1 cellular context compared by ENCODE assay signal in the genomic region with DNA sequence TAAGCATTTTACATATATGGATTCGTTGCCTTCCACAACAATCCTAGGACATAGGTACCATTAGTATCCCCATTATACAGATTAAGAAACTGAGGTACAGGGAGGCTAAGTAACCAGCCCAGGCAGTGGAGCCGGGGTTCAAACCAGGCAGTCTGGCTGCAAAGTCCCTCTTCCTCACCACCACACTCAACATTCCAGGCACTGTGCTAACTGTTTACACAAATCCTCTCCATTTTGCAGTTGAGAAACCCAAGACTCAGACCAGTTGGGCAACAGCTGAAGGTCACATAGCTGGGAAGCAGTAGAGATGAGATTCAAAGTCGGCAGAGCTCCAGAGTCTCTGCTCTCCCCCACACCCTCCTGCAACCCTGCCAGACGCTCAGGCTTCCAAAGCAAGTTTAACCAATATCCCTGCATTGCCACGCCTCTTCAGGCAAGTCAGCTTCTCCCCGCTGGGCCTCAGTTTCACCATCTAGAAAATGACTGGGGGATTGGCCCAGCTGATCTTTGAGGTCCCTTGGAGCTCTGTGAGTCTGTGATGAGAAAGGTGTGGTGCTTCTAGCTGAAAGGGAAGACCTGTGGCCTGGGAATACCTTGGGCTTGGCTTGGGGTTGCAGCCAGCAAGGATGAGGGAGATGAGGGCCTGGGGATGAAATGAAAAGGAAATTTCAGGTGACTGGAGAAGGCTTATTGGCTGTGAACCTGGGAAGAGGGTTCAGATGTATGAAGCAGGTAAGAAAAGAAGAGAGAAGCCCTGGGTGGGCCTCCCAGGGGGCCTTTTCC.
TF ChIP-seq lines count a peak whose summit lies in the region.

No MANE protein-coding gene starts in this region.

TF ChIP-seq in HepG2, 621 proteins besides CTCF, POLR2A, EP300 and RAD21 (continued from another document and continues in another):
- TF ChIP-seq FOXK2 (IDR thresholded peaks at IDR 0.05) (peak; percentile 49; the same call in 1 of the 2 replicates), HHEX (CRISPR knock-in tag; IDR thresholded peaks at IDR 0.05) (peak; percentile 84), ZNF275 (CRISPR knock-in tag; IDR thresholded peaks at IDR 0.05; ENCODE audit: borderline replicate concordance) (no peak; the same call in 1 of the 2 replicates), KDM4B (CRISPR knock-in tag; IDR thresholded peaks at IDR 0.05) (peak; percentile 99), GPBP1L1 (CRISPR knock-in tag; IDR thresholded peaks at IDR 0.05) (no peak), GLI4 (CRISPR knock-in tag; IDR thresholded peaks at IDR 0.05; ENCODE audit: borderline replicate concordance) (0 out of 2 replicates have a peak, but pooled peaks have one; percentile 47), ZNF766 (CRISPR knock-in tag; IDR thresholded peaks at IDR 0.05; ENCODE audit: borderline replicate concordance) (peak; percentile 97), SMAD1 (CRISPR knock-in tag; IDR thresholded peaks at IDR 0.05; ENCODE audit: borderline replicate concordance, low read depth) (no peak), CCDC6 (CRISPR knock-in tag; IDR thresholded peaks at IDR 0.05) (peak; percentile 48; the same call in 1 of the 2 replicates), LRRFIP1 (CRISPR knock-in tag; conservative IDR thresholded peaks at IDR 0.05) (peak; percentile 88; the same call in 1 of the 2 replicates), STAG1 (CRISPR knock-in tag; IDR thresholded peaks at IDR 0.05) (peak; percentile 26; the same call in 1 of the 2 replicates), ZNF432 (CRISPR knock-in tag; IDR thresholded peaks at IDR 0.05; ENCODE audit: borderline replicate concordance) (no peak), ZNF329 (CRISPR knock-in tag; IDR thresholded peaks at IDR 0.05; ENCODE audit: low read depth) (no peak), ZNF7 (CRISPR knock-in tag; IDR thresholded peaks at IDR 0.05) (peak; percentile 99), ZNF136 (CRISPR knock-in tag; IDR thresholded peaks at IDR 0.05; ENCODE audit: low read depth) (peak; percentile 61; the same call in 1 of the 2 replicates), ZBTB3 (CRISPR knock-in tag; IDR thresholded peaks at IDR 0.05; ENCODE audit: borderline replicate concordance, low read depth) (no peak; the same call in 1 of the 2 replicates), ZNF17 (CRISPR knock-in tag; IDR thresholded peaks at IDR 0.05) (0 out of 2 replicates have a peak, but pooled peaks have one; percentile 88), ZNF337 (CRISPR knock-in tag; IDR thresholded peaks at IDR 0.05; ENCODE audit: borderline replicate concordance, low read depth) (peak; percentile 92; the same call in 1 of the 2 replicates), ATF3 (CRISPR knock-in tag; IDR thresholded peaks at IDR 0.05) (peak; percentile 75), ZSCAN25 (CRISPR knock-in tag; IDR thresholded peaks at IDR 0.05) (peak; percentile 99), NR2F1 (CRISPR knock-in tag; IDR thresholded peaks at IDR 0.05) (peak; percentile 83 to 96), YY1 (IDR thresholded peaks at IDR 0.05; ENCODE audit: insufficient read depth, insufficient replicate concordance, low read depth, low read length) (peak; percentile 79), ZNF10 (CRISPR knock-in tag; IDR thresholded peaks at IDR 0.05; ENCODE audit: borderline replicate concordance, low read depth) (no peak), SOX5 (CRISPR knock-in tag; IDR thresholded peaks at IDR 0.05; ENCODE audit: borderline replicate concordance) (peak; percentile 95), NFE2L2 (IDR thresholded peaks at IDR 0.05; ENCODE audit: low read length) (no peak), TCF12 (IDR thresholded peaks at IDR 0.05) (no peak), TCF12 (CRISPR knock-in tag; IDR thresholded peaks at IDR 0.05) (peak; percentile 93), ZNF576 (CRISPR knock-in tag; IDR thresholded peaks at IDR 0.05) (no peak), YEATS4 (CRISPR knock-in tag; IDR thresholded peaks at IDR 0.05; ENCODE audit: borderline replicate concordance) (peak; percentile 65; the same call in 1 of the 2 replicates), GATAD2A (CRISPR knock-in tag; IDR thresholded peaks at IDR 0.05) (peak; percentile 100), RFX5 (IDR thresholded peaks at IDR 0.05; ENCODE audit: low read depth, low read length) (no peak), ZBTB34 (CRISPR knock-in tag; IDR thresholded peaks at IDR 0.05) (peak; percentile 96), RAD51 (IDR thresholded peaks at IDR 0.05; ENCODE audit: borderline replicate concordance) (no peak), ELF1 (CRISPR knock-in tag; IDR thresholded peaks at IDR 0.05) (peak; percentile 77), ZFP37 (CRISPR knock-in tag; IDR thresholded peaks at IDR 0.05; ENCODE audit: borderline replicate concordance) (peak; percentile 87; the same call in 1 of the 2 replicates), ZNF510 (CRISPR knock-in tag; IDR thresholded peaks at IDR 0.05; ENCODE audit: low read depth) (no peak; the same call in none of the 2 replicates), ZFAT (CRISPR knock-in tag; conservative IDR thresholded peaks at IDR 0.05) (no peak), ZNF451 (CRISPR knock-in tag; IDR thresholded peaks at IDR 0.05) (no peak), ATM (IDR thresholded peaks at IDR 0.05; ENCODE audit: borderline replicate concordance) (no peak), ZNF260 (CRISPR knock-in tag; IDR thresholded peaks at IDR 0.05; ENCODE audit: borderline replicate concordance, low read depth) (no peak), KDM1A (CRISPR knock-in tag; IDR thresholded peaks at IDR 0.05) (peak; percentile 100), MLLT10 (CRISPR knock-in tag; IDR thresholded peaks at IDR 0.05) (no peak), ZNF605 (CRISPR knock-in tag; IDR thresholded peaks at IDR 0.05) (peak; percentile 65; the same call in 1 of the 2 replicates), XRCC5 (optimal IDR thresholded peaks at IDR 0.05; ENCODE audit: low read length) (peak; percentile 73), HNF1B (CRISPR knock-in tag; IDR thresholded peaks at IDR 0.05) (0 out of 2 replicates have a peak, but pooled peaks have one; percentile 48)
- TF ChIP-seq, protein P1, sequence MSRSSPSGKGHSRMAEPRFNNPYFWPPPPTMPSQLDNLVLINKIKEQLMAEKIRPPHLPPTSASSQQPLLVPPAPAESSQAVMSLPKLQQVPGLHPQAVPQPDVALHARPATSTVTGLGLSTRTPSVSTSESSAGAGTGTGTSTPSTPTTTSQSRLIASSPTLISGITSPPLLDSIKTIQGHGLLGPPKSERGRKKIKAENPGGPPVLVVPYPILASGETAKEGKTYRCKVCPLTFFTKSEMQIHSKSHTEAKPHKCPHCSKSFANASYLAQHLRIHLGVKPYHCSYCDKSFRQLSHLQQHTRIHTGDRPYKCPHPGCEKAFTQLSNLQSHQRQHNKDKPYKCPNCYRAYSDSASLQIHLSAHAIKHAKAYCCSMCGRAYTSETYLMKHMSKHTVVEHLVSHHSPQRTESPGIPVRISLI (CRISPR knock-in tag; IDR thresholded peaks at IDR 0.05; ENCODE audit: borderline replicate concordance): peak; percentile 60; the same call in 1 of the 2 replicates
- TF ChIP-seq, protein P2, sequence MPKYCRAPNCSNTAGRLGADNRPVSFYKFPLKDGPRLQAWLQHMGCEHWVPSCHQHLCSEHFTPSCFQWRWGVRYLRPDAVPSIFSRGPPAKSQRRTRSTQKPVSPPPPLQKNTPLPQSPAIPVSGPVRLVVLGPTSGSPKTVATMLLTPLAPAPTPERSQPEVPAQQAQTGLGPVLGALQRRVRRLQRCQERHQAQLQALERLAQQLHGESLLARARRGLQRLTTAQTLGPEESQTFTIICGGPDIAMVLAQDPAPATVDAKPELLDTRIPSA (CRISPR knock-in tag; IDR thresholded peaks at IDR 0.05; ENCODE audit: borderline replicate concordance): no peak
- TF ChIP-seq, protein P3, sequence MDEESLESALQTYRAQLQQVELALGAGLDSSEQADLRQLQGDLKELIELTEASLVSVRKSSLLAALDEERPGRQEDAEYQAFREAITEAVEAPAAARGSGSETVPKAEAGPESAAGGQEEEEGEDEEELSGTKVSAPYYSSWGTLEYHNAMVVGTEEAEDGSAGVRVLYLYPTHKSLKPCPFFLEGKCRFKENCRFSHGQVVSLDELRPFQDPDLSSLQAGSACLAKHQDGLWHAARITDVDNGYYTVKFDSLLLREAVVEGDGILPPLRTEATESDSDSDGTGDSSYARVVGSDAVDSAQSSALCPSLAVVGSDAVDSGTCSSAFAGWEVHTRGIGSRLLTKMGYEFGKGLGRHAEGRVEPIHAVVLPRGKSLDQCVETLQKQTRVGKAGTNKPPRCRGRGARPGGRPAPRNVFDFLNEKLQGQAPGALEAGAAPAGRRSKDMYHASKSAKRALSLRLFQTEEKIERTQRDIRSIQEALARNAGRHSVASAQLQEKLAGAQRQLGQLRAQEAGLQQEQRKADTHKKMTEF (CRISPR knock-in tag; IDR thresholded peaks at IDR 0.05): peak; percentile 77
- TF ChIP-seq, protein P4, sequence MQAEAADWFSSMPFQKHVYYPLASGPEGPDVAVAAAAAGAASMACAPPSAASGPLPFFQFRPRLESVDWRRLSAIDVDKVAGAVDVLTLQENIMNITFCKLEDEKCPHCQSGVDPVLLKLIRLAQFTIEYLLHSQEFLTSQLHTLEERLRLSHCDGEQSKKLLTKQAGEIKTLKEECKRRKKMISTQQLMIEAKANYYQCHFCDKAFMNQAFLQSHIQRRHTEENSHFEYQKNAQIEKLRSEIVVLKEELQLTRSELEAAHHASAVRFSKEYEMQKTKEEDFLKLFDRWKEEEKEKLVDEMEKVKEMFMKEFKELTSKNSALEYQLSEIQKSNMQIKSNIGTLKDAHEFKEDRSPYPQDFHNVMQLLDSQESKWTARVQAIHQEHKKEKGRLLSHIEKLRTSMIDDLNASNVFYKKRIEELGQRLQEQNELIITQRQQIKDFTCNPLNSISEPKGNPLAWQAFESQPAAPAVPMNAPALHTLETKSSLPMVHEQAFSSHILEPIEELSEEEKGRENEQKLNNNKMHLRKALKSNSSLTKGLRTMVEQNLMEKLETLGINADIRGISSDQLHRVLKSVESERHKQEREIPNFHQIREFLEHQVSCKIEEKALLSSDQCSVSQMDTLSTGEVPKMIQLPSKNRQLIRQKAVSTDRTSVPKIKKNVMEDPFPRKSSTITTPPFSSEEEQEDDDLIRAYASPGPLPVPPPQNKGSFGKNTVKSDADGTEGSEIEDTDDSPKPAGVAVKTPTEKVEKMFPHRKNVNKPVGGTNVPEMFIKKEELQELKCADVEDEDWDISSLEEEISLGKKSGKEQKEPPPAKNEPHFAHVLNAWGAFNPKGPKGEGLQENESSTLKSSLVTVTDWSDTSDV (CRISPR knock-in tag; IDR thresholded peaks at IDR 0.05): no peak
